Comparison of ENCODE assay signal across 7 cellular contexts in the genomic region with DNA sequence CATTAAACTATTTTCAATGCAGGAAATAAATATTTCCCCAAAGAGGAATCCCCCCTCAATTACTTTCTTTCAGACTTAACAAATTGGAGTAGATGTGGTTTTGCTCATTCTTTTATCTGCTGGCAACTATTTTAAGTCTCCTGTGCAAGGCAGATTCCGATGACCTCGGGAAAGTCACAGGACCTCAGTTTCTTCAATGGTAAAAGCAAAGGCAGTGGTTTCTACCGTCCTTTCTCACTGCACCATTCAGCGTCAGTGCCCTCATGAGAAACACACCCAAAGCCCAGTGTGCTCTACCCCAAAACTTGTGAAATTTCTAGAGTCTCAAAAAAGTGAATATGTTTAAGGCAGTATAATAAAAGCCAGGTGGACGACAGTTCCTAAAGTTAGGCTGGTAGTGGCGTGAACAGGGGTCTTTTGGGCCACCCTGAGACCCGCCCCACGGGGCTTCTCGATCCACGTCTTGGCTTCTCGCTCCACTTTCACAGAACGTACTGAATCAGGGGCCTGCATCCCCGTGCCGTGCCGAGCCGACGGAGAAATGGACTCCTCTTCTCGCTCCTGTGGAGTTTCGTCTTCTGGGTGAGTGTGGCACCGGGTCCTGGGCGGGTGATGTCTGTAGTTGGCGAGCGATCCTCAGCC.
A peak's percentile ranks its signal among the peaks of the same experiment; 100 is the strongest.
DNase-seq lines count a peak whose midpoint lies in the region; ATAC-seq lines count a peak whose summit lies in the region.

No MANE protein-coding gene starts in this region.

- H3K4me3 ChIP-seq in GM08714 (ENCODE audit: low read length), result peak overlapping the region; percentile 86
- peak overlapping the region; percentile 75 for H3K4me3 ChIP-seq in NT2/D1 (ENCODE audit: insufficient read length, low read depth)

- H3K27me3 ChIP-seq in NT2/D1 (ENCODE audit: insufficient read depth, insufficient read length), result no peaks in the 10 kb centered on the region

- DNase-seq in HCEC 1CT (peak; percentile 40), NT2/D1 (ENCODE audit: low read depth, low spot score) (no peak), cerebellar cortex (ENCODE audit: low spot score) (peak; percentile 59), kidney glomerular epithelial cell (lab: John Stamatoyannopoulos, UW) (peak; percentile 37), AML-193 (lab: John Stamatoyannopoulos, UW) (no peak)
- DNase-seq in stimulated activated naive B cell treated with anti-CD40 and anti-IgM and Interleukin-4, amounts not matched to agents 10 μg/mL and 1 μg/mL and 100 μg/mL, for 72 hours, result no peak

- H3K4me3 Mint-ChIP-seq in stimulated activated naive B cell treated with anti-CD40 and anti-IgM and Interleukin-4, amounts not matched to agents 10 μg/mL and 1 μg/mL and 100 μg/mL, for 72 hours, result peak overlapping the region; percentile 95

- no peaks in the 10 kb centered on the region for H3K36me3 Mint-ChIP-seq in stimulated activated naive B cell treated with anti-CD40 and anti-IgM and Interleukin-4, amounts not matched to agents 10 μg/mL and 1 μg/mL and 100 μg/mL, for 72 hours

- H3K9me3 Mint-ChIP-seq in stimulated activated naive B cell treated with anti-CD40 and anti-IgM and Interleukin-4, amounts not matched to agents 10 μg/mL and 1 μg/mL and 100 μg/mL, for 72 hours, result no peaks in the 10 kb centered on the region

- H3K9me3 ChIP-seq in NT2/D1 (ENCODE audit: insufficient read depth, low read length), result no peaks in the 10 kb centered on the region

- peaks cover 11 to 35% of the 10 kb centered on the region in 2 donors for H3K4me1 Mint-ChIP-seq in stimulated activated naive B cell treated with anti-CD40 and anti-IgM and Interleukin-4, amounts not matched to agents 10 μg/mL and 1 μg/mL and 100 μg/mL, for 72 hours

- H3K9ac ChIP-seq in NT2/D1 (ENCODE audit: insufficient read length, low read depth), result peak overlapping the region; percentile 94

- H3K36me3 ChIP-seq in NT2/D1 (ENCODE audit: insufficient read depth, insufficient read length, low read length), result no peaks in the 10 kb centered on the region

- no peaks in the 10 kb centered on the region for H3K27me3 Mint-ChIP-seq in stimulated activated naive B cell treated with anti-CD40 and anti-IgM and Interleukin-4, amounts not matched to agents 10 μg/mL and 1 μg/mL and 100 μg/mL, for 72 hours

- peak overlapping the region; percentile 95 for H3K27ac Mint-ChIP-seq in stimulated activated naive B cell treated with anti-CD40 and anti-IgM and Interleukin-4, amounts not matched to agents 10 μg/mL and 1 μg/mL and 100 μg/mL, for 72 hours

- peak; percentile 50 to 57 for ATAC-seq in stimulated activated naive B cell treated with anti-CD40 and anti-IgM and Interleukin-4, amounts not matched to agents 10 μg/mL and 1 μg/mL and 100 μg/mL, for 72 hours (replicated peaks)

- no peaks in the 10 kb centered on the region for H3K4me1 ChIP-seq in NT2/D1 (ENCODE audit: insufficient read depth, insufficient read length)

Comparison
In these comparisons a context has a peak if more than half of its experiments do, and no peak if none do; other contexts are left out.
1. DNase-seq: peak in HCEC 1CT (single experiment), cerebellar cortex (single experiment) and kidney glomerular epithelial cell (single experiment); none in NT2/D1 (single experiment), stimulated activated naive B cell treated with anti-CD40 and anti-IgM and Interleukin-4, amounts not matched to agents 10 μg/mL and 1 μg/mL and 100 μg/mL, for 72 hours (single experiment) and AML-193 (0 of 2).